Comparison of ENCODE assay signal across 8 cellular contexts in the genomic region with DNA sequence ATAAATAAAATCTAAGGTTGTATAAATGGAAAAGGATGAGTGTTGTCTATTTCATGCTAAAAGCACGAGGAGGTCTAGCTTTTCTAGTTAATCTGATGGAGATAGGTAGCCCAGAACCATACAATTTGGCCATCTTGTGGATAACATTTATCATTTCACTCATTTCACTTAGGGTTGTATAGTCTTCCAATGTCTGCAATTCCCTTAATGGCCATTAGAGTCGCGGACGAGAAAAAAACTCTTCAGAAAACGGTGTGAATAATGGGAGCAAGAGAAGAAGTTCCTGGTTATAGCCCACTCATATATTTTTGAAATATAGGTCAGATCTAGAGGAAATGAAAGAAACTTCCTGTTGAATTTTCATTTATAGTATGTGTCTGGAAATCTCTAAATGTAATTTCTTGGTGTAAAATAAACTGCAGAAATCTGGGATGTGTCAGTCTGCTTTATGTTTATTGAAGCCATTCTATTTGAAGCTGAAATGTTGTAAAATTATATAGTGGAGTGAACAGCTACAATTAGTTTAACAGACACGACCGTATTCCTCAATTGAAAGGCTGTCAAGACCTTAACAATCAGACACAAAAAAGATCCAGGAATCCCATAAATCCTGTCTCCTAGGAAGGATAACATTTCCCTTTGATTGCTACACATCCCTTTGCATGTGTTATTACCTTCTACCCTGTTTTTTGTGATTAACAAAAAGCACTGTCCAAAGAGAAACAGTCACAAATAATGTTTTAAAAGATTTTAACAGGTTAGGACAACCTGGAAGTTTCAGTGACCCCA. TPM values are rescaled to one million over a fixed set of nuclear protein-coding genes. Genes with fewer than 3 reads are reported as not detected.
DNase-seq lines count a peak whose midpoint lies in the region; ATAC-seq, FAIRE-seq and TF ChIP-seq lines count a peak whose summit lies in the region.

No MANE protein-coding gene starts in this region.

- CTCF ChIA-PET in IMR-90 (lab: Yijun Ruan, JAX), result interaction anchor here (1.1 kb wide), 1 partner anchor 14 kb away, joined by 4 read pairs; no protein-coding TSS in a partner anchor

- ATAC-seq in IMR-90 (ENCODE audit: low read depth) (no peak), left lobe of liver (peak; percentile 32), GM18520 (IDR thresholded peaks at IDR 0.05; ENCODE audit: unreplicated experiment) (no peak)
- ATAC-seq in activated naive CD8-positive, alpha-beta T cell treated with anti-CD3 and anti-CD28 coated beads, Interleukin-2, amount 50 U/mL, for 24 hours, result no peak

- H3K27ac ChIP-seq in IMR-90 (ENCODE audit: insufficient read depth, low read length), result no peak overlapping the region

- intact Hi-C loops in IMR-90 (cut with micrococcal nuclease), result loop anchor here (2.0 kb wide), 1 partner anchor 25 kb away; no protein-coding TSS in a partner anchor

- H4K20me1 ChIP-seq in IMR-90 (ENCODE audit: insufficient read depth, low read length), result no peaks in the 10 kb centered on the region

- TF ChIP-seq CTCF in AG09319 (IDR thresholded peaks at IDR 0.05; ENCODE audit: low read depth, low read length) (peak; percentile 19), IMR-90 (conservative IDR thresholded peaks at IDR 0.05; ENCODE audit: low read depth, low read length) (peak; percentile 25; the same call in 1 of the 2 replicates), WI38 (IDR thresholded peaks at IDR 0.05; ENCODE audit: low read depth, low read length) (peak; percentile 27; the same call in 1 of the 2 replicates)

- H3K4me3 ChIP-seq in IMR-90 (ENCODE audit: insufficient read depth, low read depth, low read length) (no peak overlapping the region), WI38 (ENCODE audit: low read depth, low read length) (no peak overlapping the region)

- H3K23ac ChIP-seq in IMR-90 (ENCODE audit: low read depth, low read length), result no peak overlapping the region

- no peak overlapping the region for H4K91ac ChIP-seq in IMR-90 (ENCODE audit: insufficient read depth, low read depth, low read length)

- no peak overlapping the region for H2AFZ ChIP-seq in IMR-90 (replicated peaks; ENCODE audit: low read length, poor library complexity)

- no peak overlapping the region for H4K8ac ChIP-seq in IMR-90 (ENCODE audit: low read depth in 2 of 2, low read length in 2 of 2)

- BruUV-seq in IMR-90 (replicated peaks; lab: Mats Ljungman, UMichigan), result no TSS peak

- H3K79me1 ChIP-seq in IMR-90 (ENCODE audit: low read depth in 1 of 2, low read length in 2 of 2), result no peaks in the 10 kb centered on the region

- H2AK9ac ChIP-seq in IMR-90 (replicated peaks; ENCODE audit: low read depth, low read length, poor library complexity), result no peak overlapping the region

- H2BK20ac ChIP-seq in IMR-90 (ENCODE audit: low read depth, low read length), result no peak overlapping the region

- no peak for TF ChIP-seq RAD21 in IMR-90 (IDR thresholded peaks at IDR 0.05; ENCODE audit: low read length)

- no peaks in the 10 kb centered on the region for H3K4me1 ChIP-seq in IMR-90 (ENCODE audit: control insufficient read depth, insufficient read depth, low read length)

- no peak overlapping the region for H3K56ac ChIP-seq in IMR-90 (ENCODE audit: extremely low read depth, insufficient read depth, low read length)

- no peak overlapping the region for H3K4ac ChIP-seq in IMR-90 (ENCODE audit: low read depth, low read length)

- no peaks in the 10 kb centered on the region for H3K9me3 ChIP-seq in IMR-90 (ENCODE audit: control insufficient read depth, insufficient read depth, low read length)

- H3K4me1 Mint-ChIP-seq in activated naive CD8-positive, alpha-beta T cell treated with anti-CD3 and anti-CD28 coated beads, Interleukin-2, amount 50 U/mL, for 24 hours, result no peaks in the 10 kb centered on the region

- H3K27ac Mint-ChIP-seq in activated naive CD8-positive, alpha-beta T cell treated with anti-CD3 and anti-CD28 coated beads, Interleukin-2, amount 50 U/mL, for 24 hours, result no peak overlapping the region

- POLR2A ChIA-PET in IMR-90 (lab: Charles Lee; ENCODE audit: unreplicated experiment), result no interaction called here

- FAIRE-seq in GM12891 (lab: Jason Lieb, UNC), result no peak

- no peak overlapping the region for H2BK15ac ChIP-seq in IMR-90 (ENCODE audit: low read depth, low read length)

- H3K36me3 Mint-ChIP-seq in activated naive CD8-positive, alpha-beta T cell treated with anti-CD3 and anti-CD28 coated beads, Interleukin-2, amount 50 U/mL, for 24 hours (ENCODE audit: low read depth), result no peaks in the 10 kb centered on the region

- H3K14ac ChIP-seq in IMR-90 (replicated peaks; ENCODE audit: low read depth, low read length), result no peak overlapping the region

- H3K4me3 Mint-ChIP-seq in activated naive CD8-positive, alpha-beta T cell treated with anti-CD3 and anti-CD28 coated beads, Interleukin-2, amount 50 U/mL, for 24 hours, result no peak overlapping the region

- no CpG with 5 or more reads among the region's 7 CpGs for WGBS in IMR-90 (ENCODE audit: extremely low coverage in 2 of 2, insufficient read length in 1 of 2), 2 experiments

- no peak overlapping the region for H3K18ac ChIP-seq in IMR-90 (ENCODE audit: low read depth, low read length)

- no peak overlapping the region for H3K9ac ChIP-seq in IMR-90 (ENCODE audit: low read depth, low read length)

- H3K27me3 ChIP-seq in IMR-90 (ENCODE audit: control insufficient read depth, insufficient read depth, low read length), result peaks cover 5% of the 10 kb centered on the region

- H2BK120ac ChIP-seq in IMR-90 (ENCODE audit: low read depth, low read length), result no peak overlapping the region

- H4K5ac ChIP-seq in IMR-90 (ENCODE audit: low read depth, low read length), result no peak overlapping the region

- H3K9me3 Mint-ChIP-seq in activated naive CD8-positive, alpha-beta T cell treated with anti-CD3 and anti-CD28 coated beads, Interleukin-2, amount 50 U/mL, for 24 hours, result no peaks in the 10 kb centered on the region

- no peak overlapping the region for H2BK5ac ChIP-seq in IMR-90 (ENCODE audit: low read depth, low read length, poor library complexity, severe bottlenecking)

- DNase-seq in AG09319 (ENCODE audit: extremely low read depth, low read depth), result no peak
- no peak for DNase-seq in IMR-90
- DNase-seq in left lobe of liver (ENCODE audit: low spot score), result no peak
- DNase-seq in GM12891 (ENCODE audit: insufficient read length, low spot score), result no peak
- no peak for DNase-seq in MV-4-11 (lab: John Stamatoyannopoulos, UW)
- DNase-seq in activated naive CD8-positive, alpha-beta T cell treated with anti-CD3 and anti-CD28 coated beads, Interleukin-2, amount 50 U/mL, for 24 hours, result no peak

- no peak for TF ChIP-seq POLR2A in IMR-90 (IDR thresholded peaks at IDR 0.05; ENCODE audit: low read depth, low read length)
- TF ChIP-seq POLR2A in GM12891 (IDR thresholded peaks at IDR 0.05; ENCODE audit: low read depth, low read length), result no peak

- no peaks in the 10 kb centered on the region for H3K9me1 ChIP-seq in IMR-90 (ENCODE audit: insufficient read depth, low read length)

- no peak overlapping the region for H3K4me2 ChIP-seq in IMR-90 (ENCODE audit: low read depth, low read length)

- no peak overlapping the region for H2AK5ac ChIP-seq in IMR-90 (ENCODE audit: low read depth, low read length)

- in situ Hi-C loops in IMR-90 (cut with MboI; ENCODE audit: low sequenced_read_pairs), result no loop called here

- dilution Hi-C loops in IMR-90 (cut with HindIII; ENCODE audit: low sequenced_read_pairs, unreplicated experiment), result no loop called here

- no peaks in the 10 kb centered on the region for H3K36me3 ChIP-seq in IMR-90 (ENCODE audit: control insufficient read depth, insufficient read depth, low read length)

- H3K27me3 Mint-ChIP-seq in activated naive CD8-positive, alpha-beta T cell treated with anti-CD3 and anti-CD28 coated beads, Interleukin-2, amount 50 U/mL, for 24 hours, result no peaks in the 10 kb centered on the region

TF ChIP-seq in IMR-90, 13 proteins besides CTCF, POLR2A, EP300 and RAD21 (continues in another document):
- TF ChIP-seq, protein P1, sequence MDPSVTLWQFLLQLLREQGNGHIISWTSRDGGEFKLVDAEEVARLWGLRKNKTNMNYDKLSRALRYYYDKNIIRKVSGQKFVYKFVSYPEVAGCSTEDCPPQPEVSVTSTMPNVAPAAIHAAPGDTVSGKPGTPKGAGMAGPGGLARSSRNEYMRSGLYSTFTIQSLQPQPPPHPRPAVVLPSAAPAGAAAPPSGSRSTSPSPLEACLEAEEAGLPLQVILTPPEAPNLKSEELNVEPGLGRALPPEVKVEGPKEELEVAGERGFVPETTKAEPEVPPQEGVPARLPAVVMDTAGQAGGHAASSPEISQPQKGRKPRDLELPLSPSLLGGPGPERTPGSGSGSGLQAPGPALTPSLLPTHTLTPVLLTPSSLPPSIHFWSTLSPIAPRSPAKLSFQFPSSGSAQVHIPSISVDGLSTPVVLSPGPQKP (IDR thresholded peaks at IDR 0.05; ENCODE audit: borderline replicate concordance, low read depth, low read length), result no peak
- TF ChIP-seq RFX5 (IDR thresholded peaks at IDR 0.05; ENCODE audit: low read depth, low read length), result no peak
- TF ChIP-seq MXI1 (IDR thresholded peaks at IDR 0.05; ENCODE audit: borderline replicate concordance, low read depth, low read length), result no peak
- TF ChIP-seq FOS (IDR thresholded peaks at IDR 0.05; ENCODE audit: low read depth, low read length), result no peak
- TF ChIP-seq NFE2L2 (IDR thresholded peaks at IDR 0.05; ENCODE audit: low read depth, low read length), result no peak
- TF ChIP-seq SMC3 (IDR thresholded peaks at IDR 0.05; ENCODE audit: low read depth, low read length), result no peak

TF ChIP-seq in GM12891, 5 proteins besides CTCF, POLR2A, EP300 and RAD21:
- TF ChIP-seq PAX5 (IDR thresholded peaks at IDR 0.05; ENCODE audit: insufficient read depth, low read length, severe bottlenecking), result no peak
- TF ChIP-seq POU2F2 (IDR thresholded peaks at IDR 0.05; ENCODE audit: low read depth, low read length), result no peak
- no peak for TF ChIP-seq POLR2AphosphoS5 (IDR thresholded peaks at IDR 0.05; ENCODE audit: low read depth, low read length)
- TF ChIP-seq TAF1 (IDR thresholded peaks at IDR 0.05; ENCODE audit: low read depth, low read length), result no peak
- TF ChIP-seq SPI1 (IDR thresholded peaks at IDR 0.05; ENCODE audit: low read depth, low read length), result no peak

RNA-seq across cellular contexts. Expression of a gene that starts 47.7 kb away (rescaled TPM):
- total RNA-seq in IMR-90 (2012; rRNA removed), result 4.8 and 8.1 TPM in 2 replicates
- 9.0 and 10.5 TPM in 2 replicates for polyA plus RNA-seq in IMR-90 (2012; rRNA removed)
- polyA plus RNA-seq in IMR-90 (2012; cell fraction: cytosol; rRNA removed), result 3.4 and 5.8 TPM in 2 replicates
- 1.1 and 4.5 TPM in 2 replicates for polyA plus RNA-seq in IMR-90 (2012; cell fraction: nucleus; rRNA removed; ENCODE audit: low replicate concordance)
- 108 TPM for total RNA-seq in left lobe of liver
- polyA plus RNA-seq in GM12891 (2012; ENCODE audit: low read depth, missing spikeins), result 33.4 TPM

Comparison
In these comparisons a context has a peak if more than half of its experiments do, and no peak if none do; other contexts are left out.
1. RNA of a gene that starts 47.7 kb away (total RNA-seq): 108 TPM in left lobe of liver (single experiment); 4.8 to 8.1 TPM in IMR-90; every median in the first group is over 10 times any median in the second.
2. Peak in every context shown above with its lines, with median percentiles within 50 percentile points of each other: CTCF ChIP-seq.